In genomic region chr11:57763568-57763967, GRCh38 we compare ENCODE assay signal across 8 cellular contexts. TPM values are rescaled to one million over a fixed set of nuclear protein-coding genes. Genes with fewer than 3 reads are reported as not detected.
A peak's percentile ranks its signal among the peaks of the same experiment; 100 is the strongest.
DNase-seq lines count a peak whose midpoint lies in the region; ATAC-seq and TF ChIP-seq lines count a peak whose summit lies in the region.

No MANE protein-coding gene starts in this region.

- H3K4me1 ChIP-seq in ascending aorta: peaks cover 0 to 22% of the 10 kb centered on the region in 2 donors

- DNase-seq in HPDE6-E6E7 (ENCODE audit: extremely low spot score): peak; percentile 26
- DNase-seq in ascending aorta (ENCODE audit: low spot score in 2 of 2): no peak
- no peak for DNase-seq in COR-L47 (lab: John Stamatoyannopoulos, UW)
- no peak for DNase-seq in GM10266 (ENCODE audit: extremely low spot score)
- no peak for DNase-seq in DMS79 treated with DMSO at 0.1 percent for 48 hours (lab: John Stamatoyannopoulos, UW)

- no peaks in the 10 kb centered on the region for H3K9me3 ChIP-seq in ascending aorta

- H3K4me3 ChIP-seq in ascending aorta (peak overlapping the region; percentile 66 to 79), iPS-11a (ENCODE audit: low read depth, low read length) (peak overlapping the region; percentile 89), skin epidermis (peak overlapping the region; percentile 46 to 65 (median 53))

- peak in 2 of 3 experiments; percentile 18 to 21 for TF ChIP-seq CTCF in ascending aorta (IDR thresholded peaks at IDR 0.05)
- no peak for TF ChIP-seq CTCF in GM10266 (IDR thresholded peaks at IDR 0.05; ENCODE audit: control insufficient read depth, insufficient read depth, low read depth, missing control alignments)

- no peaks in the 10 kb centered on the region for H3K36me3 ChIP-seq in ascending aorta

- no peaks in the 10 kb centered on the region for H3K27me3 ChIP-seq in ascending aorta

- peak overlapping the region; percentile 83 to 96 for H3K27ac ChIP-seq in ascending aorta
- H3K27ac ChIP-seq in skin epidermis: peak overlapping the region in 18 of 21 experiments; percentile 1 to 98 (median 91)

- intact Hi-C loops in ascending aorta (cut with DNase I): loop anchor here (2.0 to 5.0 kb wide), 5 partner anchors 15 to 814 kb away; partner anchors contain the start of genes LPXN, UBE2L6, ZDHHC5 and ZFP91

- no peak for ATAC-seq in HG02642 (IDR thresholded peaks at IDR 0.05; ENCODE audit: poor library complexity, unreplicated experiment)

RNA-seq across cellular contexts. Expression of gene CTNND1, which starts 2.0 kb away (rescaled TPM):
- 69.5 TPM for total RNA-seq in ascending aorta

RNA-seq across cellular contexts. Expression of gene BTBD18, which starts 11.9 kb away (rescaled TPM):
- total RNA-seq in ascending aorta: not detected

RNA-seq across cellular contexts. Expression of gene SELENOH, which starts 22.3 kb away (rescaled TPM):
- 113 TPM for total RNA-seq in ascending aorta

RNA-seq across cellular contexts. Expression of gene TMX2, which starts 51.2 kb away (rescaled TPM):
- total RNA-seq in ascending aorta: 65.3 TPM

RNA-seq across cellular contexts. Expression of gene MED19, which starts 51.6 kb away (rescaled TPM):
- total RNA-seq in ascending aorta: 35.2 TPM
